24 cellular contexts compared by ENCODE assay signal in genomic region chr10:58995058-58995596, GRCh38.
"Had no signal": no experiment of that assay in that cellular context is flagged by ENCODE, and none has a peak within 500 bp of the region (broad histone marks: within the 10 kb centered on the region; RNA-seq: fewer than 3 reads in every experiment).

No MANE protein-coding gene starts in this region.

- H3K4me3 ChIP-seq: adrenal gland, breast epithelium, gastroesophageal sphincter, left lung, neural progenitor cell, sigmoid colon, thyroid gland had no signal

- FAIRE-seq: astrocyte, kidney, TTC549 had no signal

- H3K27ac Mint-ChIP-seq: activated CD4-positive, alpha-beta T cell treated with anti-CD3 and anti-CD28 coated beads, Interleukin-2, amount 10 ng/mL, durations not matched to agents 7 days and 5 days; activated CD8-positive, alpha-beta memory T cell treated with anti-CD3 and anti-CD28 coated beads, Interleukin-2, amount 10 ng/mL, durations not matched to agents 7 days and 5 days; activated CD8-positive, alpha-beta T cell treated with anti-CD3 and anti-CD28 coated beads for 36 hours; activated naive CD8-positive, alpha-beta T cell; naive thymus-derived CD4-positive, alpha-beta T cell; neural progenitor cell had no signal

- H3K27me3 Mint-ChIP-seq: activated CD8-positive, alpha-beta memory T cell treated with anti-CD3 and anti-CD28 coated beads, Interleukin-2, amount 10 ng/mL, durations not matched to agents 7 days and 5 days had no signal

- H3K36me3 Mint-ChIP-seq: activated CD8-positive, alpha-beta memory T cell treated with anti-CD3 and anti-CD28 coated beads, Interleukin-2, amount 10 ng/mL, durations not matched to agents 7 days and 5 days; naive thymus-derived CD4-positive, alpha-beta T cell; neural progenitor cell had no signal

- H3K4me1 ChIP-seq: breast epithelium, left lung had no signal

- H3K36me3 ChIP-seq: adrenal gland, breast epithelium, gastroesophageal sphincter, left lung, neural progenitor cell, sigmoid colon, thyroid gland, WERI-Rb-1 had no signal

- H3K4me3 Mint-ChIP-seq: activated CD4-positive, alpha-beta T cell treated with anti-CD3 and anti-CD28 coated beads, Interleukin-2, amount 10 ng/mL, durations not matched to agents 7 days and 5 days; activated CD8-positive, alpha-beta memory T cell treated with anti-CD3 and anti-CD28 coated beads, Interleukin-2, amount 10 ng/mL, durations not matched to agents 7 days and 5 days; activated CD8-positive, alpha-beta T cell treated with anti-CD3 and anti-CD28 coated beads for 36 hours; activated naive CD8-positive, alpha-beta T cell; naive thymus-derived CD4-positive, alpha-beta T cell; neural progenitor cell had no signal

- DNase-seq: activated CD4-positive, alpha-beta T cell treated with anti-CD3 and anti-CD28 coated beads, Interleukin-2, amount 10 ng/mL, durations not matched to agents 7 days and 5 days; activated CD4-positive, CD25-positive, alpha-beta regulatory T cell treated with anti-CD3 and anti-CD28 coated beads, Interleukin-2, amount 50 U/mL, for 72 hours; activated CD8-positive, alpha-beta memory T cell treated with anti-CD3 and anti-CD28 coated beads, Interleukin-2, amount 10 ng/mL, durations not matched to agents 7 days and 5 days; activated CD8-positive, alpha-beta T cell treated with anti-CD3 and anti-CD28 coated beads for 36 hours; activated naive CD4-positive, alpha-beta T cell; activated T-cell treated with anti-CD3 and anti-CD28 coated beads for 4 hours; adrenal gland; cortex of kidney; kidney; left lung; naive thymus-derived CD4-positive, alpha-beta T cell; sigmoid colon; stimulated activated CD4-positive, alpha-beta T cell treated with anti-CD3 and anti-CD28 coated beads, Interleukin-4, amount 100 ng/mL, for 24 hours; stimulated activated naive CD4-positive, alpha-beta T cell treated with Interleukin-2 at 50 U/mL for 16 hours; T-helper 1 cell; thyroid gland; WERI-Rb-1 had no signal

- H3K4me1 Mint-ChIP-seq: activated CD4-positive, alpha-beta T cell treated with anti-CD3 and anti-CD28 coated beads, Interleukin-2, amount 10 ng/mL, durations not matched to agents 7 days and 5 days; activated CD8-positive, alpha-beta memory T cell treated with anti-CD3 and anti-CD28 coated beads, Interleukin-2, amount 10 ng/mL, durations not matched to agents 7 days and 5 days; naive thymus-derived CD4-positive, alpha-beta T cell had no signal

- ATAC-seq: activated CD8-positive, alpha-beta memory T cell treated with anti-CD3 and anti-CD28 coated beads, Interleukin-2, amount 10 ng/mL, durations not matched to agents 7 days and 5 days; activated CD8-positive, alpha-beta T cell treated with anti-CD3 and anti-CD28 coated beads for 36 hours; gastroesophageal sphincter; left lung; naive thymus-derived CD4-positive, alpha-beta T cell had no signal

- H3K27me3 ChIP-seq: adrenal gland, breast epithelium, gastroesophageal sphincter, left lung, neural progenitor cell, sigmoid colon, thyroid gland had no signal

- H3K9me3 ChIP-seq: adrenal gland, breast epithelium, sigmoid colon, thyroid gland had no signal

- H3K27ac ChIP-seq: adrenal gland, breast epithelium, epithelial cell of prostate, gastroesophageal sphincter, left lung, neural progenitor cell, sigmoid colon, thyroid gland, WERI-Rb-1 had no signal

- H3K9me3 Mint-ChIP-seq: activated CD4-positive, alpha-beta T cell treated with anti-CD3 and anti-CD28 coated beads, Interleukin-2, amount 10 ng/mL, durations not matched to agents 7 days and 5 days; activated CD8-positive, alpha-beta T cell treated with anti-CD3 and anti-CD28 coated beads for 36 hours had no signal
